Comparison of ENCODE assay signal across 1 cellular context in genomic region chr16:73051216-73051615, GRCh38.
TF ChIP-seq lines count a peak whose summit lies in the region.

No MANE protein-coding gene starts in this region.

TF ChIP-seq in GM23338, 12 proteins besides CTCF, POLR2A, EP300 and RAD21 (continued from another document):
- TF ChIP-seq, protein P1, sequence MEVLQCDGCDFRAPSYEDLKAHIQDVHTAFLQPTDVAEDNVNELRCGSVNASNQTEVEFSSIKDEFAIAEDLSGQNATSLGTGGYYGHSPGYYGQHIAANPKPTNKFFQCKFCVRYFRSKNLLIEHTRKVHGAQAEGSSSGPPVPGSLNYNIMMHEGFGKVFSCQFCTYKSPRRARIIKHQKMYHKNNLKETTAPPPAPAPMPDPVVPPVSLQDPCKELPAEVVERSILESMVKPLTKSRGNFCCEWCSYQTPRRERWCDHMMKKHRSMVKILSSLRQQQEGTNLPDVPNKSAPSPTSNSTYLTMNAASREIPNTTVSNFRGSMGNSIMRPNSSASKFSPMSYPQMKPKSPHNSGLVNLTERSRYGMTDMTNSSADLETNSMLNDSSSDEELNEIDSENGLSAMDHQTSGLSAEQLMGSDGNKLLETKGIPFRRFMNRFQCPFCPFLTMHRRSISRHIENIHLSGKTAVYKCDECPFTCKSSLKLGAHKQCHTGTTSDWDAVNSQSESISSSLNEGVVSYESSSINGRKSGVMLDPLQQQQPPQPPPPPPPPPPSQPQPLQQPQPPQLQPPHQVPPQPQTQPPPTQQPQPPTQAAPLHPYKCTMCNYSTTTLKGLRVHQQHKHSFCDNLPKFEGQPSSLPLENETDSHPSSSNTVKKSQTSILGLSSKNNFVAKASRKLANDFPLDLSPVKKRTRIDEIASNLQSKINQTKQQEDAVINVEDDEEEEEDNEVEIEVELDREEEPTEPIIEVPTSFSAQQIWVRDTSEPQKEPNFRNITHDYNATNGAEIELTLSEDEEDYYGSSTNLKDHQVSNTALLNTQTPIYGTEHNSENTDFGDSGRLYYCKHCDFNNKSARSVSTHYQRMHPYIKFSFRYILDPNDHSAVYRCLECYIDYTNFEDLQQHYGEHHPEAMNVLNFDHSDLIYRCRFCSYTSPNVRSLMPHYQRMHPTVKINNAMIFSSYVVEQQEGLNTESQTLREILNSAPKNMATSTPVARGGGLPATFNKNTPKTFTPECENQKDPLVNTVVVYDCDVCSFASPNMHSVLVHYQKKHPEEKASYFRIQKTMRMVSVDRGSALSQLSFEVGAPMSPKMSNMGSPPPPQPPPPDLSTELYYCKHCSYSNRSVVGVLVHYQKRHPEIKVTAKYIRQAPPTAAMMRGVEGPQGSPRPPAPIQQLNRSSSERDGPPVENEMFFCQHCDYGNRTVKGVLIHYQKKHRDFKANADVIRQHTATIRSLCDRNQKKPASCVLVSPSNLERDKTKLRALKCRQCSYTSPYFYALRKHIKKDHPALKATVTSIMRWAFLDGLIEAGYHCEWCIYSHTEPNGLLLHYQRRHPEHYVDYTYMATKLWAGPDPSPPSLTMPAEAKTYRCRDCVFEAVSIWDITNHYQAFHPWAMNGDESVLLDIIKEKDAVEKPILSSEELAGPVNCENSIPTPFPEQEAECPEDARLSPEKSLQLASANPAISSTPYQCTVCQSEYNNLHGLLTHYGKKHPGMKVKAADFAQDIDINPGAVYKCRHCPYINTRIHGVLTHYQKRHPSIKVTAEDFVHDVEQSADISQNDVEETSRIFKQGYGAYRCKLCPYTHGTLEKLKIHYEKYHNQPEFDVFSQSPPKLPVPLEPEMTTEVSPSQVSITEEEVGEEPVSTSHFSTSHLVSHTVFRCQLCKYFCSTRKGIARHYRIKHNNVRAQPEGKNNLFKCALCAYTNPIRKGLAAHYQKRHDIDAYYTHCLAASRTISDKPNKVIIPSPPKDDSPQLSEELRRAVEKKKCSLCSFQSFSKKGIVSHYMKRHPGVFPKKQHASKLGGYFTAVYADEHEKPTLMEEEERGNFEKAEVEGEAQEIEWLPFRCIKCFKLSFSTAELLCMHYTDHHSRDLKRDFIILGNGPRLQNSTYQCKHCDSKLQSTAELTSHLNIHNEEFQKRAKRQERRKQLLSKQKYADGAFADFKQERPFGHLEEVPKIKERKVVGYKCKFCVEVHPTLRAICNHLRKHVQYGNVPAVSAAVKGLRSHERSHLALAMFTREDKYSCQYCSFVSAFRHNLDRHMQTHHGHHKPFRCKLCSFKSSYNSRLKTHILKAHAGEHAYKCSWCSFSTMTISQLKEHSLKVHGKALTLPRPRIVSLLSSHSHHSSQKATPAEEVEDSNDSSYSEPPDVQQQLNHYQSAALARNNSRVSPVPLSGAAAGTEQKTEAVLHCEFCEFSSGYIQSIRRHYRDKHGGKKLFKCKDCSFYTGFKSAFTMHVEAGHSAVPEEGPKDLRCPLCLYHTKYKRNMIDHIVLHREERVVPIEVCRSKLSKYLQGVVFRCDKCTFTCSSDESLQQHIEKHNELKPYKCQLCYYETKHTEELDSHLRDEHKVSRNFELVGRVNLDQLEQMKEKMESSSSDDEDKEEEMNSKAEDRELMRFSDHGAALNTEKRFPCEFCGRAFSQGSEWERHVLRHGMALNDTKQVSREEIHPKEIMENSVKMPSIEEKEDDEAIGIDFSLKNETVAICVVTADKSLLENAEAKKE (CRISPR knock-in tag; IDR thresholded peaks at IDR 0.05) = no peak
- no peak for TF ChIP-seq ETS1 (IDR thresholded peaks at IDR 0.05)
- TF ChIP-seq REST (IDR thresholded peaks at IDR 0.05; ENCODE audit: unreplicated experiment) = no peak
- TF ChIP-seq POLR2AphosphoS5 (IDR thresholded peaks at IDR 0.05; ENCODE audit: low read depth) = no peak
- no peak for TF ChIP-seq EZH2phosphoT487 (IDR thresholded peaks at IDR 0.05; ENCODE audit: unreplicated experiment)
- no peak for TF ChIP-seq EZH2 (IDR thresholded peaks at IDR 0.05; ENCODE audit: low read depth, unreplicated experiment)
- no peak for TF ChIP-seq NANOG (IDR thresholded peaks at IDR 0.05; ENCODE audit: borderline replicate concordance)
